8 cellular contexts compared by ENCODE assay signal in the genomic region with DNA sequence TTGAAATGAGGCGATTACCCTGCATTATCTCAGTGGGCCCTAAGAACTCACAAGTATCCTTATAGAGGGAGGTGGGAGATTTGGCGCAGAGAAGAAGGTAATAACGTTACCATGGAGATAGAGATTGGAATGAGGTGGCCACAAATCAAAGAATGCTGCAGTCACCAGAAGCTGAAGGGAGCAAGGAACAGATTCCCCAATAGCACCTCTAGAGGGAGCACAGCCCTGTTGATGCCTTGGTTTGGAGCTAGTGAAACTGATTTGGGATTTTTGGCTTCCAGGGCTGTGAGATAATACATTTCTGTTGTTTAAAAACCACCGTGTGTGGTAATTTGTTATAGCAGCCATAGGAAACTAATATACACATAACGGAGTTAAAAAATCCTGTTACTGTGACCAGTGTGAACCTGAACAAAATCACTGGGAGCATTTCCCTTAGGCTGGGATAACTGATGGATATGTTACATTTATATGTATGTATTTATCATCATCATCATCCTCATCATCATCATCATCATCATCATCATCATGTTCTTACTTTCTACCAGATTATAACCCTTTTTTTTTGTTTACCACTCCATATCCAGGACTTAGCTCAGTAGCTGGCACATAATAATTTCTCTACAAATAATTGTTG.
DNase-seq lines count a peak whose midpoint lies in the region; ATAC-seq and TF ChIP-seq lines count a peak whose summit lies in the region.

No MANE protein-coding gene starts in this region.

- H3K4me3 ChIP-seq in GM06990 (replicated peaks; ENCODE audit: low read depth, low read length) (no peak overlapping the region), HFF-Myc (replicated peaks; ENCODE audit: low read depth, low read length) (no peak overlapping the region), upper lobe of left lung (no peak overlapping the region)

- peak; percentile 75 for TF ChIP-seq CTCF in GM06990 (IDR thresholded peaks at IDR 0.05; ENCODE audit: insufficient read depth, low read length, poor library complexity, severe bottlenecking)
- TF ChIP-seq CTCF in HFF-Myc (IDR thresholded peaks at IDR 0.05; ENCODE audit: low read depth, low read length, missing control alignments): peak; percentile 90
- TF ChIP-seq CTCF in upper lobe of left lung (IDR thresholded peaks at IDR 0.05): peak in 5 of 6 experiments; percentile 29 to 54 (median 38)

- H3K36me3 ChIP-seq in GM06990 (ENCODE audit: control insufficient read depth, insufficient read depth, low read length) (no peaks in the 10 kb centered on the region), upper lobe of left lung (no peaks in the 10 kb centered on the region)

- TF ChIP-seq EP300 in upper lobe of left lung (IDR thresholded peaks at IDR 0.05): no peak

- H3K4me1 ChIP-seq in upper lobe of left lung: peaks cover 0 to 2% (median 1%) of the 10 kb centered on the region in 4 donors

- TF ChIP-seq POLR2A in upper lobe of left lung (IDR thresholded peaks at IDR 0.05): no peak

- H3K9me3 ChIP-seq in upper lobe of left lung: no peaks in the 10 kb centered on the region

- 32 to 40% methylated on average over 5 of the region's 5 CpGs for WGBS in upper lobe of left lung, 2 donors

- ATAC-seq in upper lobe of left lung (ENCODE audit: low FRiP score in 2 of 2) (peak; percentile 81 to 86), GM19023 (IDR thresholded peaks at IDR 0.05; ENCODE audit: unreplicated experiment) (no peak)

- peak overlapping the region in 1 of 4 donors; percentile 23 for H3K27ac ChIP-seq in upper lobe of left lung

- H3K27me3 ChIP-seq in GM06990 (replicated peaks; ENCODE audit: control insufficient read depth, insufficient read depth, low read length): no peaks in the 10 kb centered on the region
- H3K27me3 ChIP-seq in upper lobe of left lung: no peaks in the 10 kb centered on the region

- DNase-seq in GM06990 (ENCODE audit: extremely low read depth, insufficient read length): no peak
- DNase-seq in HFF-Myc (ENCODE audit: extremely low read depth, low read depth): peak; percentile 74
- peak; percentile 56 for DNase-seq in NCI-H1105 treated with DMSO at 0.1 percent for 48 hours (lab: John Stamatoyannopoulos, UW)
- DNase-seq in amniotic stem cell (lab: John Stamatoyannopoulos, UW): peak; percentile 25
- peak; percentile 52 for DNase-seq in iPS-NIHi11 (ENCODE audit: low spot score)
- DNase-seq in upper lobe of left lung: peak in 1 of 2 donors; percentile 42
- no peak for DNase-seq in NCI-H2029 treated with DMSO at 0.1 percent for 48 hours (lab: John Stamatoyannopoulos, UW)

Comparison
In these comparisons a context has a peak if more than half of its experiments do, and no peak if none do; other contexts are left out.
1. DNase-seq: peak in HFF-Myc (single experiment), NCI-H1105 treated with DMSO at 0.1 percent for 48 hours (single experiment), amniotic stem cell (single experiment) and iPS-NIHi11 (single experiment); none in GM06990 (single experiment) and NCI-H2029 treated with DMSO at 0.1 percent for 48 hours (single experiment).
2. CTCF ChIP-seq: peak in every context shown above with its lines; median percentile 90 in HFF-Myc; 75 in GM06990; 38 in upper lobe of left lung.